Comparison of ENCODE assay signal across 19 cellular contexts in the genomic region with DNA sequence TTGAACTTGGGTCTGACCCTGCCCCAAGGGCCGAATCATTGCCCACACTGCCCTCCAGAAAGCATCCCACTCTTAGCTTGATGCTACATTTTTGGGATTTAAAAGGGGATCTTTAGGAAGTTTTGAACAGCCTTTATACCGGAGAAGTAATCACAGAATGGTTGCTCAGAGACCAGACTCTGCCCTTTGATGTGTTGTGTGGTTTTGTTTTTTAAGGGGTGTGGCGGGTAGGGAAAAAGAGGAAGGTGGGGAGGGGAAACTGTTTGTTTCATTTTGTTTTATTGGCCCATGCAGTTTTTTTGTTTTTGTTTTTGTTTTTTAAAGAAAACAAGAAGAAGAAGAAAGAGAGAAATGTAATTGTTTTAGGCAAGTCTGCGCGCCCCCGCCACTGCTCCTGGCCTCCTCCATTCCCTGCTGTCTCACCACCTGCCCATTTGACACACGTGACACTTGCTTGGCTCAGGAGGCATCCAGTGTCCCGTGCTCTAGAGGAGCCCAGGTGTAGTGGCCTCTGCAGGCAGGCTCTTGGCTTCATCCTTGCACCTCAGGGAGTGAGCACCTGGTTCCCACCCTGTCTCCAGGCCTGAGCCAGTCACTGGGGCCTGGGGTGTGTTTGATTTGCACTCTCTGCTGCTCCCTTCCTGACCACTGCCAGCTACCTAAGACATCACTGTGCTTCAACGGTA.
A peak's percentile ranks its signal among the peaks of the same experiment; 100 is the strongest.
DNase-seq lines count a peak whose midpoint lies in the region; ATAC-seq lines count a peak whose summit lies in the region.
"Had no signal": no experiment of that assay in that cellular context is flagged by ENCODE, and none has a peak within 500 bp of the region (broad histone marks: within the 10 kb centered on the region; RNA-seq: fewer than 3 reads in every experiment).

No MANE protein-coding gene starts in this region.

- H3K9me3 ChIP-seq in BLaER1 treated with 17β-estradiol and CSF1 and Interleukin-3, amounts not matched to agents 10 nM and 100 nM (replicated peaks in 1 of 11) = no peaks in the 10 kb centered on the region
- H3K9me3 ChIP-seq: BE2C, colonic mucosa had no signal

- ATAC-seq in HG02763 (IDR thresholded peaks at IDR 0.05; ENCODE audit: unreplicated experiment) (no peak), HG03039 (IDR thresholded peaks at IDR 0.05; ENCODE audit: unreplicated experiment) (no peak), HG02884 (IDR thresholded peaks at IDR 0.05; ENCODE audit: unreplicated experiment) (no peak)

- H3K27me3 ChIP-seq in BLaER1 treated with 17β-estradiol and CSF1 and Interleukin-3, amounts not matched to agents 10 nM and 100 nM = no peaks in the 10 kb centered on the region
- H3K27me3 ChIP-seq: BE2C, colonic mucosa had no signal

- no peaks in the 10 kb centered on the region for H3K36me3 ChIP-seq in BLaER1 treated with 17β-estradiol and CSF1 and Interleukin-3, amounts not matched to agents 10 nM and 100 nM
- H3K36me3 ChIP-seq: colonic mucosa, WERI-Rb-1 had no signal

- no peak overlapping the region for H3K4me3 ChIP-seq in BLaER1 treated with 17β-estradiol and CSF1 and Interleukin-3, amounts not matched to agents 10 nM and 100 nM
- H3K4me3 ChIP-seq: colonic mucosa had no signal

- peak; percentile 13 for DNase-seq in DMS 273 (lab: John Stamatoyannopoulos, UW; ENCODE audit: unreplicated experiment)
- no peak for DNase-seq in DMS 273 treated with DMSO at 0.1 percent for 48 hours (lab: John Stamatoyannopoulos, UW)
- DNase-seq in NCI-H2171 (lab: John Stamatoyannopoulos, UW) = peak; percentile 69
- DNase-seq in cerebellar nuclear complex (lab: John Stamatoyannopoulos, UW) = peak; percentile 79 to 88
- DNase-seq: activated gamma-delta T cell treated with Interleukin-2 at 50 U/mL for 16 hours; aorta; BE2C; colonic mucosa; DMS53; NCI-H187 treated with DMSO at 0.1 percent for 48 hours; NCI-H748 treated with DMSO at 0.1 percent for 48 hours; retina; stimulated activated naive CD4-positive, alpha-beta T cell; WERI-Rb-1 had no signal

- H3K9ac ChIP-seq in BLaER1 treated with 17β-estradiol and CSF1 and Interleukin-3, amounts not matched to agents 10 nM and 100 nM = peak overlapping the region in 3 of 11 experiments; percentile 4 to 26 (median 13); a peak in 4 of 22 replicates

- peaks cover 17 to 33% (median 22%) of the 10 kb centered on the region in 10 experiments for H3K4me1 ChIP-seq in BLaER1 treated with 17β-estradiol and CSF1 and Interleukin-3, amounts not matched to agents 10 nM and 100 nM
- H3K4me1 ChIP-seq: colonic mucosa had no signal

- H4K20me1 ChIP-seq in BLaER1 treated with 17β-estradiol and CSF1 and Interleukin-3, amounts not matched to agents 10 nM and 100 nM = no peaks in the 10 kb centered on the region

- peak overlapping the region; percentile 60 to 84 (median 73) for H3K4me2 ChIP-seq in BLaER1 treated with 17β-estradiol and CSF1 and Interleukin-3, amounts not matched to agents 10 nM and 100 nM

- peak overlapping the region in 9 of 11 experiments; percentile 7 to 69 (median 43); a peak in 13 of 22 replicates for H3K27ac ChIP-seq in BLaER1 treated with 17β-estradiol and CSF1 and Interleukin-3, amounts not matched to agents 10 nM and 100 nM
- H3K27ac ChIP-seq: 22Rv1, colonic mucosa, WERI-Rb-1 had no signal
